In genomic region chr15:70962084-70962483, GRCh38 we compare ENCODE assay signal across 8 cellular contexts.
"Had no signal": no experiment of that assay in that cellular context is flagged by ENCODE, and none has a peak within 500 bp of the region (broad histone marks: within the 10 kb centered on the region; RNA-seq: fewer than 3 reads in every experiment).

No MANE protein-coding gene starts in this region.

- ATAC-seq: GM12878 had no signal

- FAIRE-seq: G401.6, GM12891, GM12892, GM18507, GM19239 had no signal

- H3K4me3 ChIP-seq: GM12878 had no signal

- DNase-seq: GDM1, GF-D8 had no signal
